In the genomic region with DNA sequence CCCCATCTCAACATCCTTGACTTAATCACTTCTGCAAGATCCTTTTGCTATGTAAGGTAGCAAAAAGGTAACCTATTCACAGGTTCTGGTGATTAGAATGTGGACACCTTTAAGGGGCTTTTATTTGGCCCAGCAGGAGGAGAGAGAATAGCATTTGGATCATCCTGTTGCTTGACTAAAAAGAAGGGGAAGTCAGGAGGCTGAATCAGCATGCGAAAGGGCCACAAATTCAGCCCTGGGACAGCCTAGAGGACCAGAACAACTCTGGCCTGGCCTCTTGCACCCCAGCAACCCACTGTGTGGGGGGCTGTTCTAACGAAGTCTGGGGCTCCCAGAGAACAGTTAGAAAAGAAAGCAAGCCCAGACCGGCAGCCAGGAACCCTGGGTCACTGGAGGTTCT, we compare ENCODE assay signal across 10 cellular contexts. TPM values are rescaled to one million over a fixed set of nuclear protein-coding genes. Genes with fewer than 3 reads are reported as not detected.
DNase-seq lines count a peak whose midpoint lies in the region; ATAC-seq and TF ChIP-seq lines count a peak whose summit lies in the region.
"Had no signal": no experiment of that assay in that cellular context is flagged by ENCODE, and none has a peak within 500 bp of the region (broad histone marks: within the 10 kb centered on the region; RNA-seq: fewer than 3 reads in every experiment).

No MANE protein-coding gene starts in this region.

- H3K18ac ChIP-seq in mesenchymal stem cell (ENCODE audit: low read depth in 1 of 2, low read length in 2 of 2), result peak overlapping the region; percentile 85 to 88

- peak overlapping the region; percentile 61 to 83 for H3K4ac ChIP-seq in mesenchymal stem cell (ENCODE audit: low read depth in 1 of 2, low read length in 2 of 2)

- H3K27me3 ChIP-seq in adipocyte (replicated peaks; ENCODE audit: control insufficient read depth, insufficient read depth, low read length) (no peaks in the 10 kb centered on the region), mesenchymal stem cell (ENCODE audit: control insufficient read depth in 1 of 2, insufficient read depth in 1 of 2, low read length in 2 of 2) (no peaks in the 10 kb centered on the region), transverse colon (no peaks in the 10 kb centered on the region)
- H3K27me3 ChIP-seq: BE2C had no signal

- peak overlapping the region; percentile 10 for H3K27ac Mint-ChIP-seq in activated naive CD4-positive, alpha-beta T cell treated with anti-CD3 and anti-CD28 coated beads, Interleukin-2, amount 10 ng/mL, durations not matched to agents 7 days and 5 days

- intact Hi-C loops in transverse colon (cut with DNase I; ENCODE audit: low total_unique reads), result no loop called here

- peak overlapping the region; percentile 78 for H3K9ac ChIP-seq in adipocyte (ENCODE audit: low read length)
- H3K9ac ChIP-seq in mesenchymal stem cell (ENCODE audit: low read length), result peak overlapping the region; percentile 87

- H3K9me3 Mint-ChIP-seq in activated naive CD4-positive, alpha-beta T cell treated with anti-CD3 and anti-CD28 coated beads, Interleukin-2, amount 10 ng/mL, durations not matched to agents 7 days and 5 days, result no peaks in the 10 kb centered on the region

- TF ChIP-seq POLR2A in transverse colon (IDR thresholded peaks at IDR 0.05), result no peak

- no peak overlapping the region for H2AFZ ChIP-seq in mesenchymal stem cell (ENCODE audit: low read depth, low read length)

- CTCF ChIA-PET in activated naive CD4-positive, alpha-beta T cell treated with anti-CD3 and anti-CD28 coated beads, Interleukin-2, amount 10 ng/mL, durations not matched to agents 7 days and 5 days (lab: Charles Lee), result no interaction called here

- no peak for TF ChIP-seq EP300 in transverse colon (IDR thresholded peaks at IDR 0.05; ENCODE audit: low read depth)

- ATAC-seq in GM21515 (IDR thresholded peaks at IDR 0.05; ENCODE audit: unreplicated experiment), result no peak

- H2BK15ac ChIP-seq in mesenchymal stem cell (ENCODE audit: low read depth, poor library complexity, severe bottlenecking), result peak overlapping the region; percentile 78

- no peak overlapping the region for H3K4me2 ChIP-seq in mesenchymal stem cell (ENCODE audit: low read length, poor library complexity, severe bottlenecking)

- no peaks in the 10 kb centered on the region for H3K36me3 Mint-ChIP-seq in activated naive CD4-positive, alpha-beta T cell treated with anti-CD3 and anti-CD28 coated beads, Interleukin-2, amount 10 ng/mL, durations not matched to agents 7 days and 5 days

- H4K91ac ChIP-seq in mesenchymal stem cell (ENCODE audit: low read length), result peak overlapping the region; percentile 9

- H3K27ac ChIP-seq in mesenchymal stem cell (ENCODE audit: low read length, poor library complexity, severe bottlenecking) (no peak overlapping the region), transverse colon (peak overlapping the region; percentile 81 to 88 (median 85))

- no peak overlapping the region for H3K4me3 ChIP-seq in adipocyte (ENCODE audit: low read length)
- no peak overlapping the region for H3K4me3 ChIP-seq in mesenchymal stem cell (ENCODE audit: insufficient read depth in 1 of 2, low read depth in 1 of 2, low read length in 2 of 2)
- no peak overlapping the region for H3K4me3 ChIP-seq in transverse colon

- no peak for TF ChIP-seq CTCF in transverse colon (IDR thresholded peaks at IDR 0.05)

- peak overlapping the region; percentile 86 for H2AK5ac ChIP-seq in mesenchymal stem cell (ENCODE audit: low read length, severe bottlenecking)

- 81% methylated on average over 3 of the region's 3 CpGs for WGBS in mesenchymal stem cell
- 87% methylated on average over 3 of the region's 3 CpGs; no CpG with 5 or more reads in 1 of the 2 donors for WGBS in transverse colon (ENCODE audit: low coverage in 1 of 2), 2 donors

- H3K9me3 ChIP-seq in adipocyte (ENCODE audit: control insufficient read depth, low read length), result no peaks in the 10 kb centered on the region
- no peaks in the 10 kb centered on the region for H3K9me3 ChIP-seq in mesenchymal stem cell (ENCODE audit: control insufficient read depth, low read length)
- no peaks in the 10 kb centered on the region for H3K9me3 ChIP-seq in transverse colon
- H3K9me3 ChIP-seq: BE2C had no signal

- H2BK5ac ChIP-seq in mesenchymal stem cell (ENCODE audit: low read depth, low read length, poor library complexity, severe bottlenecking), result peak overlapping the region; percentile 46

- H3K79me1 ChIP-seq in mesenchymal stem cell (replicated peaks; ENCODE audit: low read length, poor library complexity, severe bottlenecking), result no peaks in the 10 kb centered on the region

- peak overlapping the region; percentile 76 to 98 for H2BK12ac ChIP-seq in mesenchymal stem cell (ENCODE audit: low read length in 2 of 2)

- peaks cover 65% of the 10 kb centered on the region for H3K4me1 ChIP-seq in adipocyte (ENCODE audit: control insufficient read depth, insufficient read depth, low read length)
- H3K4me1 ChIP-seq in mesenchymal stem cell (ENCODE audit: control insufficient read depth, insufficient read depth, low read depth, low read length), result peaks cover 14% of the 10 kb centered on the region
- peaks cover 29 to 76% (median 50%) of the 10 kb centered on the region in 4 donors for H3K4me1 ChIP-seq in transverse colon

- H3K4me3 Mint-ChIP-seq in activated naive CD4-positive, alpha-beta T cell treated with anti-CD3 and anti-CD28 coated beads, Interleukin-2, amount 10 ng/mL, durations not matched to agents 7 days and 5 days, result no peak overlapping the region

- H2BK120ac ChIP-seq in mesenchymal stem cell (ENCODE audit: low read depth, low read length), result peak overlapping the region; percentile 84

- no peak for DNase-seq in activated naive CD4-positive, alpha-beta T cell treated with anti-CD3 and anti-CD28 coated beads, Interleukin-2, amount 10 ng/mL, durations not matched to agents 7 days and 5 days
- DNase-seq in activated naive CD4-positive, alpha-beta T cell (lab: John Stamatoyannopoulos, UW), result no peak
- DNase-seq in adipocyte (ENCODE audit: low read depth) (no peak), mesenchymal stem cell (no peak), transverse colon (no peak), GM19238 (ENCODE audit: insufficient read length, low spot score) (no peak), mesenteric fat pad (ENCODE audit: low spot score) (no peak)
- DNase-seq: BE2C, cortex of kidney had no signal

- in situ Hi-C loops in transverse colon (cut with MboI; ENCODE audit: low pct_ligation_motif_present in 1 of 4, low pct_unique_long_range_greater_than_20kb in 1 of 4, low sequenced_read_pairs in 3 of 4), result no loop called here

- peak overlapping the region; percentile 38 for H4K8ac ChIP-seq in mesenchymal stem cell (ENCODE audit: low read length)

- H3K36me3 ChIP-seq in adipocyte (ENCODE audit: control insufficient read depth, insufficient read depth, low read length, severe bottlenecking), result peaks cover under 1% of the 10 kb centered on the region
- H3K36me3 ChIP-seq in mesenchymal stem cell (ENCODE audit: control insufficient read depth in 1 of 2, insufficient read depth in 2 of 2, low read depth in 1 of 2, low read length in 2 of 2), result peaks cover 0 to 2% of the 10 kb centered on the region in 2 experiments
- H3K36me3 ChIP-seq in transverse colon, result no peaks in the 10 kb centered on the region
- H3K36me3 ChIP-seq: BE2C had no signal

- no peak overlapping the region for H3K23ac ChIP-seq in mesenchymal stem cell (ENCODE audit: low read length in 2 of 2)

- H3K4me1 Mint-ChIP-seq in activated naive CD4-positive, alpha-beta T cell treated with anti-CD3 and anti-CD28 coated beads, Interleukin-2, amount 10 ng/mL, durations not matched to agents 7 days and 5 days, result peaks cover 25% of the 10 kb centered on the region

- peaks cover 42% of the 10 kb centered on the region for H3K27me3 Mint-ChIP-seq in activated naive CD4-positive, alpha-beta T cell treated with anti-CD3 and anti-CD28 coated beads, Interleukin-2, amount 10 ng/mL, durations not matched to agents 7 days and 5 days

- no peak overlapping the region for H3K14ac ChIP-seq in mesenchymal stem cell (ENCODE audit: low read length in 2 of 2)

RNA-seq across cellular contexts. Expression of a gene that starts 3.2 kb away (rescaled TPM):
- polyA plus RNA-seq in mesenchymal stem cell (2013, experiment 1 of 2), result 24.1 TPM
- 24.2 TPM for polyA plus RNA-seq in mesenchymal stem cell (2013, experiment 2 of 2)
- total RNA-seq in transverse colon (100 to 1,000 TPM in 1 of 4 donors, 10 to 100 TPM in 2, under 1 TPM in 1; 1.00 to 172 (median 42.7) TPM), mesenteric fat pad (87.0 TPM)

RNA-seq across cellular contexts. Expression of a gene that starts 22.2 kb away (rescaled TPM):
- polyA plus RNA-seq in mesenchymal stem cell (2013, experiment 1 of 2), result 6.9 TPM
- 7.5 TPM for polyA plus RNA-seq in mesenchymal stem cell (2013, experiment 2 of 2)
- total RNA-seq in transverse colon (10 to 100 TPM; 11.6 to 26.6 (median 13.3) TPM), mesenteric fat pad (12.4 TPM)
